ENCODE assay signal across 9 cellular contexts in genomic region chr7:20217193-20217948, GRCh38. TPM values are rescaled to one million over a fixed set of nuclear protein-coding genes. Genes with fewer than 3 reads are reported as not detected.
DNase-seq lines count a peak whose midpoint lies in the region; ATAC-seq and TF ChIP-seq lines count a peak whose summit lies in the region.
"Had no signal": no experiment of that assay in that cellular context is flagged by ENCODE, and none has a peak within 500 bp of the region (broad histone marks: within the 10 kb centered on the region; RNA-seq: fewer than 3 reads in every experiment).

Gene MACC1 (minus strand): TSS chr7:20217384. CDS start chr7:20161862, 55,522 bp downstream.

- peaks cover 0 to 15% (median 4%) of the 10 kb centered on the region in 3 donors for H3K4me1 ChIP-seq in gastroesophageal sphincter

- no peak for TF ChIP-seq EP300 in gastroesophageal sphincter (IDR thresholded peaks at IDR 0.05)

- H3K27ac Mint-ChIP-seq in stimulated activated naive CD8-positive, alpha-beta T cell treated with anti-CD3 and anti-CD28 coated beads, Interleukin-15, Interleukin-2, amounts not matched to agents 100 ng/mL and 50 ng/mL, for 24 hours, result no peak within 1 kb of the TSS

- H3K27me3 ChIP-seq in gastroesophageal sphincter, result no peaks in the 10 kb centered on the region

- no peaks in the 10 kb centered on the region for H3K36me3 Mint-ChIP-seq in stimulated activated naive CD8-positive, alpha-beta T cell treated with anti-CD3 and anti-CD28 coated beads, Interleukin-15, Interleukin-2, amounts not matched to agents 100 ng/mL and 50 ng/mL, for 24 hours (ENCODE audit: low read depth)

- TF ChIP-seq POLR2A in gastroesophageal sphincter (IDR thresholded peaks at IDR 0.05), result no peak

- 53 to 55% methylated on average over 3 to 6 of the region's 6 CpGs for WGBS in gastroesophageal sphincter (ENCODE audit: low coverage in 1 of 2), 2 donors

- peak; percentile 99 for DNase-seq in DMS53 treated with DMSO at 0.1 percent for 48 hours (lab: John Stamatoyannopoulos, UW; ENCODE audit: unreplicated experiment)
- peak; percentile 32 for DNase-seq in NOMO-1 treated with dmso at 0.1 percent for 144 hours (lab: John Stamatoyannopoulos, UW; ENCODE audit: unreplicated experiment)
- peak; percentile 64 for DNase-seq in germinal center (ENCODE audit: low spot score)
- no peak for DNase-seq in activated CD4-positive, CD25-positive, alpha-beta regulatory T cell treated with anti-CD3 and anti-CD28 coated beads, Interleukin-2, amount 50 U/mL, for 72 hours

- peak in 1 of 4 experiments; percentile 18 for TF ChIP-seq CTCF in gastroesophageal sphincter (IDR thresholded peaks at IDR 0.05)

- H3K27ac ChIP-seq in gastroesophageal sphincter, result no peak within 1 kb of the TSS

- no peak within 1 kb of the TSS for H3K4me3 ChIP-seq in gastroesophageal sphincter

- H3K9me3 Mint-ChIP-seq in stimulated activated naive CD8-positive, alpha-beta T cell treated with anti-CD3 and anti-CD28 coated beads, Interleukin-15, Interleukin-2, amounts not matched to agents 100 ng/mL and 50 ng/mL, for 24 hours, result no peaks in the 10 kb centered on the region

- no peaks in the 10 kb centered on the region for H3K36me3 ChIP-seq in gastroesophageal sphincter

- ATAC-seq in GM19043 (IDR thresholded peaks at IDR 0.05; ENCODE audit: low read depth, unreplicated experiment) (peak; percentile 44), HG03159 (IDR thresholded peaks at IDR 0.05; ENCODE audit: unreplicated experiment) (peak; percentile 43), gastroesophageal sphincter (no peak)

- no peaks in the 10 kb centered on the region for H3K27me3 Mint-ChIP-seq in stimulated activated naive CD8-positive, alpha-beta T cell treated with anti-CD3 and anti-CD28 coated beads, Interleukin-15, Interleukin-2, amounts not matched to agents 100 ng/mL and 50 ng/mL, for 24 hours

- peak within 1 kb of the TSS; percentile 41 for H3K4me3 Mint-ChIP-seq in stimulated activated naive CD8-positive, alpha-beta T cell treated with anti-CD3 and anti-CD28 coated beads, Interleukin-15, Interleukin-2, amounts not matched to agents 100 ng/mL and 50 ng/mL, for 24 hours

- no peaks in the 10 kb centered on the region for H3K9me3 ChIP-seq in gastroesophageal sphincter

- H3K4me1 Mint-ChIP-seq in stimulated activated naive CD8-positive, alpha-beta T cell treated with anti-CD3 and anti-CD28 coated beads, Interleukin-15, Interleukin-2, amounts not matched to agents 100 ng/mL and 50 ng/mL, for 24 hours (ENCODE audit: low read depth), result peaks cover 44% of the 10 kb centered on the region

RNA-seq across cellular contexts. Expression of gene MACC1, which starts in this region (rescaled TPM):
- total RNA-seq in gastroesophageal sphincter, result 1 to 10 TPM in 1 of 4 donors, under 1 TPM in 3; under 0.01 to 2.9 (median 0.25) TPM
- total RNA-seq: skeletal muscle tissue had no signal
